Comparison of ENCODE assay signal across 16 cellular contexts in genomic region chr20:48336647-48337046, GRCh38.
A peak's percentile ranks its signal among the peaks of the same experiment; 100 is the strongest.
DNase-seq lines count a peak whose midpoint lies in the region; ATAC-seq and TF ChIP-seq lines count a peak whose summit lies in the region.
"Had no signal": no experiment of that assay in that cellular context is flagged by ENCODE, and none has a peak within 500 bp of the region (broad histone marks: within the 10 kb centered on the region; RNA-seq: fewer than 3 reads in every experiment).

No MANE protein-coding gene starts in this region.

- H3K36me3 ChIP-seq in GM23338 (ENCODE audit: insufficient read depth) (no peaks in the 10 kb centered on the region), prostate gland (no peaks in the 10 kb centered on the region)
- H3K36me3 ChIP-seq: BLaER1 had no signal

- H2AFZ ChIP-seq in GM23338, result no peak overlapping the region

- H3K79me2 ChIP-seq in GM23338 (replicated peaks; ENCODE audit: insufficient read depth), result no peaks in the 10 kb centered on the region

- H3K27me3 Mint-ChIP-seq in GM23338 (ENCODE audit: insufficient read depth, low read depth, poor library complexity), result peaks cover 3% of the 10 kb centered on the region

- H3K4me1 ChIP-seq in GM23338 (ENCODE audit: insufficient read depth) (peaks cover 14% of the 10 kb centered on the region; the same call in 1 of the 2 replicates), prostate gland (replicated peaks) (no peaks in the 10 kb centered on the region)

- H3K4me1 Mint-ChIP-seq in GM23338, result peaks cover 19% of the 10 kb centered on the region
- H3K4me1 Mint-ChIP-seq: CD8-positive, alpha-beta memory T cell had no signal

- no peak for DNase-seq in GM23338 (ENCODE audit: low spot score)
- DNase-seq in glomerular visceral epithelial cell (ENCODE audit: extremely low spot score), result peak; percentile 69
- peak; percentile 73 for DNase-seq in renal cortical epithelial cell (ENCODE audit: low read depth)
- no peak for DNase-seq in substantia nigra (lab: John Stamatoyannopoulos, UW)
- DNase-seq in prostate gland (ENCODE audit: low spot score), result no peak
- DNase-seq: AML-193; Caco-2; CD8-positive, alpha-beta memory T cell; DND-41; GDM1; H9 had no signal

- H3K9me3 ChIP-seq in prostate gland, result no peaks in the 10 kb centered on the region
- H3K9me3 ChIP-seq: BLaER1, Caco-2 had no signal

- H4K20me1 ChIP-seq in GM23338 (replicated peaks; ENCODE audit: insufficient read depth), result no peaks in the 10 kb centered on the region
- H4K20me1 ChIP-seq: BLaER1 had no signal

- no peak for TF ChIP-seq POLR2A in prostate gland (IDR thresholded peaks at IDR 0.05)

- ATAC-seq in GM23338 (no peak), SK-N-SH treated with all-trans-retinoic acid at 6 μM for 48 hours (peak; percentile 25), HG02870 (IDR thresholded peaks at IDR 0.05; ENCODE audit: unreplicated experiment) (no peak), GM21737 (IDR thresholded peaks at IDR 0.05; ENCODE audit: unreplicated experiment) (no peak)

- no peaks in the 10 kb centered on the region for H3K36me3 Mint-ChIP-seq in GM23338 (ENCODE audit: low read depth)
- H3K36me3 Mint-ChIP-seq: CD8-positive, alpha-beta memory T cell had no signal

- H3K27ac ChIP-seq in GM23338 (ENCODE audit: low read depth) (no peak overlapping the region), substantia nigra (ENCODE audit: low read depth, low read length, poor library complexity, severe bottlenecking) (no peak overlapping the region), prostate gland (no peak overlapping the region)
- H3K27ac ChIP-seq: BLaER1 had no signal

- 94% methylated on average over 6 of the region's 6 CpGs for WGBS in prostate gland

- H3K4me3 Mint-ChIP-seq in GM23338, result no peak overlapping the region
- H3K4me3 Mint-ChIP-seq: CD8-positive, alpha-beta memory T cell; H9; IgD-negative memory B cell had no signal

- H3K4me2 ChIP-seq in GM23338, result peak overlapping the region; percentile 57; the same call in 1 of the 2 replicates
- H3K4me2 ChIP-seq: BLaER1 had no signal

- H3K9me2 ChIP-seq in GM23338 (ENCODE audit: insufficient read depth), result no peaks in the 10 kb centered on the region

- H3K9me3 Mint-ChIP-seq in GM23338, result no peaks in the 10 kb centered on the region; the same call in 2 of the 3 replicates

- no peaks in the 10 kb centered on the region for H3F3A ChIP-seq in GM23338 (replicated peaks; ENCODE audit: low read depth)

- H3K27me3 ChIP-seq in GM23338 (ENCODE audit: insufficient read depth), result no peaks in the 10 kb centered on the region
- no peaks in the 10 kb centered on the region for H3K27me3 ChIP-seq in prostate gland (replicated peaks; ENCODE audit: insufficient read depth)
- H3K27me3 ChIP-seq: BLaER1 had no signal

- intact Hi-C loops in prostate gland (cut with DNase I), result no loop called here

- no peak overlapping the region for H3K27ac Mint-ChIP-seq in GM23338
- H3K27ac Mint-ChIP-seq: CD8-positive, alpha-beta memory T cell; H9; IgD-negative memory B cell had no signal

- TF ChIP-seq CTCF in GM23338 (conservative IDR thresholded peaks at IDR 0.05; ENCODE audit: low read depth in 2 of 2), result no peak
- no peak for TF ChIP-seq CTCF in prostate gland (IDR thresholded peaks at IDR 0.05)

- H3K4me3 ChIP-seq in GM23338 (no peak overlapping the region), prostate gland (no peak overlapping the region)
- H3K4me3 ChIP-seq: BLaER1 had no signal

TF ChIP-seq in GM23338, 12 proteins besides CTCF, POLR2A, EP300 and RAD21 (continues in another document):
- TF ChIP-seq ZNF114 (CRISPR knock-in tag; IDR thresholded peaks at IDR 0.05), result no peak
- TF ChIP-seq ZNF331 (CRISPR knock-in tag; IDR thresholded peaks at IDR 0.05; ENCODE audit: low read depth), result no peak
- TF ChIP-seq REST (IDR thresholded peaks at IDR 0.05; ENCODE audit: unreplicated experiment), result no peak
- TF ChIP-seq POLR2AphosphoS5 (IDR thresholded peaks at IDR 0.05; ENCODE audit: low read depth), result no peak
- TF ChIP-seq ETS1 (IDR thresholded peaks at IDR 0.05), result no peak
- no peak for TF ChIP-seq JUNB (IDR thresholded peaks at IDR 0.05; ENCODE audit: unreplicated experiment)
- no peak for TF ChIP-seq NANOG (IDR thresholded peaks at IDR 0.05; ENCODE audit: borderline replicate concordance)
- TF ChIP-seq EZH2phosphoT487 (IDR thresholded peaks at IDR 0.05; ENCODE audit: unreplicated experiment), result no peak
- TF ChIP-seq CREB1 (CRISPR knock-in tag; IDR thresholded peaks at IDR 0.05; ENCODE audit: low read depth), result no peak

TF ChIP-seq in SK-N-SH treated with all-trans-retinoic acid at 6 μM for 48 hours, 23 proteins besides CTCF, POLR2A, EP300 and RAD21:
- TF ChIP-seq ZNF8 (CRISPR knock-in tag; IDR thresholded peaks at IDR 0.05), result no peak
- no peak for TF ChIP-seq OSR1 (CRISPR knock-in tag; IDR thresholded peaks at IDR 0.05)
- no peak for TF ChIP-seq ISL1 (CRISPR knock-in tag; IDR thresholded peaks at IDR 0.05)
- no peak for TF ChIP-seq CREB5 (CRISPR knock-in tag; IDR thresholded peaks at IDR 0.05; ENCODE audit: low read depth)
- no peak for TF ChIP-seq BACH2 (CRISPR knock-in tag; IDR thresholded peaks at IDR 0.05; ENCODE audit: borderline replicate concordance)
- TF ChIP-seq ZC3H10 (CRISPR knock-in tag; IDR thresholded peaks at IDR 0.05), result no peak
- no peak for TF ChIP-seq ESRRG (CRISPR knock-in tag; IDR thresholded peaks at IDR 0.05)
- TF ChIP-seq PATZ1 (CRISPR knock-in tag; IDR thresholded peaks at IDR 0.05; ENCODE audit: borderline replicate concordance), result no peak

Comparison
In these comparisons a context has a peak if more than half of its experiments do, and no peak if none do; other contexts are left out.
1. DNase-seq: peak in glomerular visceral epithelial cell (single experiment) and renal cortical epithelial cell (single experiment); none in GM23338 (single experiment), substantia nigra (0 of 49) and prostate gland (single experiment).